In the genomic region with DNA sequence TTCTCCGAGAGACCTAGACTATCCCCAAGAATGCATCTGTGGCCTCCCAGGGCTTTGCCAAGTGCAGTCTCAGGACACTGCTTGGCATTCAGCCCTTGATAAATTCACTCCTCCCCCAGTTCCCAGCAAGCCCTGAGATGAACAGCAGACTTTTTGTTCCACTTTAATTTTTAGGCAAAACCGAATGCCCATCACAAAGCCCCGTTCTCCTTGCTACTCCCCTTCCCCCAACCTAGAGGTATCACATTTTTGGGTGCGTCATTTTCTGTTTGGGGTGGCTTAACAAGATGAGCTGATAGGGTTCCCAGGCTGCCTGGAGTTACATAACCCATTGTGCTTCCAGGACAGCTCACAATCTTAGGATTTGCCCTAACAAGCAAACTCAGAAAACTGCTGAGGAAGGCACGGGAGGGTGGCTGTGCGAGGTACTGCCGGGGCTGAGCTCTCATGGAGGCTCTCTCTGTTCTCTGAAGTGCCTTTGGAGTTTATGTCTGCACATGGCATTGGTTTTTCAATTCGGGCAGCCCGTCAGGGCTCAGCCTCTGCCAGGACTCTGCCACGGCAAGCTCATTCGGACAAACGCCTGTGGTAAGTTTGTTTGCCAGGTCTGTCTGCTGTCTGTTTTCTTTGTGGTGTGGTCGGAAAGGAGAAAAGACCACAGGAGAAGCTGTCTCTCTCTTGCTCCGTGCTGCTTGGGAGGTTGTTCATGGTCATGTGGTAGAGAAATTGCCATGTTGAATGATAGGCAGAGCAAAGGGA, we compare ENCODE assay signal across 8 cellular contexts. TPM values are rescaled to one million over a fixed set of nuclear protein-coding genes. Genes with fewer than 3 reads are reported as not detected.
DNase-seq lines count a peak whose midpoint lies in the region; ATAC-seq, FAIRE-seq and TF ChIP-seq lines count a peak whose summit lies in the region.

A gene with protein sequence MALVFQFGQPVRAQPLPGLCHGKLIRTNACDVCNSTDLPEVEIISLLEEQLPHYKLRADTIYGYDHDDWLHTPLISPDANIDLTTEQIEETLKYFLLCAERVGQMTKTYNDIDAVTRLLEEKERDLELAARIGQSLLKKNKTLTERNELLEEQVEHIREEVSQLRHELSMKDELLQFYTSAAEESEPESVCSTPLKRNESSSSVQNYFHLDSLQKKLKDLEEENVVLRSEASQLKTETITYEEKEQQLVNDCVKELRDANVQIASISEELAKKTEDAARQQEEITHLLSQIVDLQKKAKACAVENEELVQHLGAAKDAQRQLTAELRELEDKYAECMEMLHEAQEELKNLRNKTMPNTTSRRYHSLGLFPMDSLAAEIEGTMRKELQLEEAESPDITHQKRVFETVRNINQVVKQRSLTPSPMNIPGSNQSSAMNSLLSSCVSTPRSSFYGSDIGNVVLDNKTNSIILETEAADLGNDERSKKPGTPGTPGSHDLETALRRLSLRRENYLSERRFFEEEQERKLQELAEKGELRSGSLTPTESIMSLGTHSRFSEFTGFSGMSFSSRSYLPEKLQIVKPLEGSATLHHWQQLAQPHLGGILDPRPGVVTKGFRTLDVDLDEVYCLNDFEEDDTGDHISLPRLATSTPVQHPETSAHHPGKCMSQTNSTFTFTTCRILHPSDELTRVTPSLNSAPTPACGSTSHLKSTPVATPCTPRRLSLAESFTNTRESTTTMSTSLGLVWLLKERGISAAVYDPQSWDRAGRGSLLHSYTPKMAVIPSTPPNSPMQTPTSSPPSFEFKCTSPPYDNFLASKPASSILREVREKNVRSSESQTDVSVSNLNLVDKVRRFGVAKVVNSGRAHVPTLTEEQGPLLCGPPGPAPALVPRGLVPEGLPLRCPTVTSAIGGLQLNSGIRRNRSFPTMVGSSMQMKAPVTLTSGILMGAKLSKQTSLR (plus strand): TSS at position 385 of the 759 bp plus-strand sequence. CDS start 113 bp downstream, at position 498.

- POLR2A ChIA-PET in HepG2 (lab: Yijun Ruan, JAX): no interaction called here

- in situ Hi-C loops in mammary epithelial cell (cut with MboI; ENCODE audit: low sequenced_read_pairs in 2 of 2): loop anchor here (10.0 kb wide), 2 partner anchors 76 to 186 kb away; no protein-coding TSS in a partner anchor
- in situ Hi-C loops in HepG2 (cut with HindIII; ENCODE audit: extremely low pct_ligation_motif_present, low pct_unique_long_range_greater_than_20kb): no loop called here

- ATAC-seq in HepG2: no peak
- ATAC-seq in HG03378 (IDR thresholded peaks at IDR 0.05; ENCODE audit: unreplicated experiment): no peak
- no peak for ATAC-seq in HG03457 (IDR thresholded peaks at IDR 0.05; ENCODE audit: unreplicated experiment)

- H2AFZ ChIP-seq in mammary epithelial cell (ENCODE audit: low read depth, low read length) (peak within 1 kb of the TSS; percentile 65), HepG2 (ENCODE audit: low read length) (no peak within 1 kb of the TSS)

- no peak for TF ChIP-seq EP300 in HepG2 (IDR thresholded peaks at IDR 0.05; ENCODE audit: low read depth in 2 of 2, low read length in 2 of 2)
- no peak for TF ChIP-seq EP300 in HepG2 (CRISPR knock-in tag; IDR thresholded peaks at IDR 0.05; ENCODE audit: borderline replicate concordance)

- no peak for FAIRE-seq in HepG2 (lab: Jason Lieb, UNC)
- no peak for FAIRE-seq in D721Med (lab: Jason Lieb, UNC)

- dilution Hi-C loops in mammary epithelial cell (cut with HindIII; ENCODE audit: low sequenced_read_pairs): no loop called here

- DNase-seq in LHCN-M2 (ENCODE audit: low read depth) (peak; percentile 80), mammary epithelial cell (peak; percentile 95), HepG2 (ENCODE audit: low spot score) (no peak), substantia nigra (lab: John Stamatoyannopoulos, UW) (peak in 37 of 49 donors; percentile 19 to 80 (median 49)), NOMO-1 treated with DMSO at 0.1 percent for 48 hours (lab: John Stamatoyannopoulos, UW; ENCODE audit: unreplicated experiment) (no peak), D721Med (ENCODE audit: insufficient read length, low spot score) (no peak)

- H3K4me1 ChIP-seq in mammary epithelial cell (ENCODE audit: insufficient read depth, low read length) (peaks cover 17% of the 10 kb centered on the region), HepG2 (ENCODE audit: insufficient read depth, low read length) (no peaks in the 10 kb centered on the region)

- peaks cover 4% of the 10 kb centered on the region for H3K36me3 ChIP-seq in mammary epithelial cell (ENCODE audit: insufficient read depth, low read length)
- H3K36me3 ChIP-seq in HepG2 (replicated peaks in 1 of 2; ENCODE audit: control insufficient read depth in 1 of 2, insufficient read depth in 2 of 2, low read length in 2 of 2): peaks cover 24 to 55% of the 10 kb centered on the region in 2 experiments; a peak in 4 of 5 replicates

- peak within 1 kb of the TSS; percentile 37 to 58 (median 54) for H3K4me3 ChIP-seq in mammary epithelial cell (replicated peaks in 1 of 3; ENCODE audit: insufficient read depth in 1 of 3, low read depth in 2 of 3, low read length in 3 of 3)
- H3K4me3 ChIP-seq in HepG2 (replicated peaks in 1 of 3; ENCODE audit: insufficient read depth in 1 of 3, low read depth in 2 of 3, low read length in 3 of 3): no peak within 1 kb of the TSS

- H3K27ac ChIP-seq in mammary epithelial cell (ENCODE audit: insufficient read depth, low read depth, low read length) (peak within 1 kb of the TSS; percentile 79), HepG2 (ENCODE audit: extremely low read length, insufficient read depth, low read length) (no peak within 1 kb of the TSS), substantia nigra (ENCODE audit: low read depth, low read length, poor library complexity, severe bottlenecking) (peak within 1 kb of the TSS; percentile 68)

- intact Hi-C loops in mammary epithelial cell (cut with micrococcal nuclease) (loop anchor here (1.0 to 2.0 kb wide), 3 partner anchors 19 to 129 kb away; a partner anchor contains a TSS), HepG2 (cut with micrococcal nuclease; ENCODE audit: unreplicated experiment) (no loop called here)

- H3K27me3 ChIP-seq in mammary epithelial cell (ENCODE audit: insufficient read depth, low read length) (no peaks in the 10 kb centered on the region), HepG2 (ENCODE audit: control insufficient read depth in 1 of 2, insufficient read depth in 2 of 2, low read length in 2 of 2) (no peaks in the 10 kb centered on the region)

- no peak for TF ChIP-seq POLR2A in HepG2 (IDR thresholded peaks at IDR 0.05; ENCODE audit: insufficient read depth in 1 of 2, low read depth in 2 of 2, low read length in 2 of 2)

- H3K9me3 ChIP-seq in mammary epithelial cell (replicated peaks; ENCODE audit: insufficient read depth, low read length): peaks cover 5% of the 10 kb centered on the region
- H3K9me3 ChIP-seq in HepG2 (ENCODE audit: low read length): peaks cover 6% of the 10 kb centered on the region; the same call in 1 of the 2 replicates

- no peaks in the 10 kb centered on the region for H4K20me1 ChIP-seq in mammary epithelial cell (ENCODE audit: insufficient read depth, low read length)
- H4K20me1 ChIP-seq in HepG2 (ENCODE audit: insufficient read depth, low read length): no peaks in the 10 kb centered on the region

- TF ChIP-seq CTCF in mammary epithelial cell (conservative IDR thresholded peaks at IDR 0.05 in 1 of 2, IDR thresholded peaks at IDR 0.05 in 1 of 2; ENCODE audit: extremely low read depth in 1 of 2, insufficient read depth in 1 of 2, low read depth in 1 of 2, low read length in 2 of 2) (peak in 1 of 2 donors; percentile 20), HepG2 (CRISPR knock-in tag; IDR thresholded peaks at IDR 0.05) (no peak), D721Med (IDR thresholded peaks at IDR 0.05; ENCODE audit: insufficient read depth, missing control alignments) (no peak)

- no peak for TF ChIP-seq RAD21 in HepG2 (CRISPR knock-in tag; IDR thresholded peaks at IDR 0.05)

- peaks cover 55% of the 10 kb centered on the region for H3K79me2 ChIP-seq in mammary epithelial cell (ENCODE audit: insufficient read depth, low read length)
- no peaks in the 10 kb centered on the region for H3K79me2 ChIP-seq in HepG2 (ENCODE audit: insufficient read depth, low read length)

- 7% methylated on average over 13 of the region's 14 CpGs for WGBS in mammary epithelial cell (ENCODE audit: low coverage, missing lambda C conversion rate)
- 94% methylated on average over 14 of the region's 14 CpGs for WGBS in HepG2 (ENCODE audit: low lambda C conversion rate)

- CTCF ChIA-PET in mammary epithelial cell (lab: Charles Lee; ENCODE audit: low non-redundant PET) (interaction anchor here (0.6 to 0.7 kb wide), 2 partner anchors 8 to 77 kb away, joined by 3 to 6 read pairs; no protein-coding TSS in a partner anchor), HepG2 (lab: Yijun Ruan, JAX; ENCODE audit: low intra/inter-chr PET ratio, low total read pairs) (no interaction called here)

- BruUV-seq in mammary epithelial cell (replicated peaks; lab: Mats Ljungman, UMichigan) (TSS peak; percentile 25), HepG2 (replicated peaks; lab: Mats Ljungman, UMichigan) (no TSS peak)

- H3K9ac ChIP-seq in mammary epithelial cell (ENCODE audit: insufficient read depth, low read length): peak within 1 kb of the TSS; percentile 76
- no peak within 1 kb of the TSS for H3K9ac ChIP-seq in HepG2 (ENCODE audit: insufficient read depth, low read depth, low read length)

- H3K4me2 ChIP-seq in mammary epithelial cell (ENCODE audit: insufficient read depth, low read depth, low read length) (peak within 1 kb of the TSS; percentile 77), HepG2 (ENCODE audit: low read depth, low read length) (no peak within 1 kb of the TSS)

RNA-seq across cellular contexts. Expression of the gene that starts here (rescaled TPM):
- total RNA-seq in LHCN-M2 (2014; rRNA removed): 20.7 and 21.4 TPM in 2 replicates
- 21.7 TPM for polyA plus RNA-seq in LHCN-M2 (2012)
- total RNA-seq in mammary epithelial cell: 10 to 100 TPM; 64.5 to 67.2 TPM
- polyA plus RNA-seq in mammary epithelial cell: 36.6 TPM
- 56.6 TPM for polyA minus RNA-seq in mammary epithelial cell
- total RNA-seq in HepG2 (2016; rRNA removed; fragmentation: Illumina TruSeq; extraction: Trizol): 20.5 and 22.8 TPM in 2 replicates
- total RNA-seq in HepG2 (2016; cell fraction: cytosol; rRNA removed; fragmentation: Illumina TruSeq; extraction: Trizol; ENCODE audit: low read depth): 7.0 and 7.4 TPM in 2 replicates
- 18.0 and 21.4 TPM in 2 replicates for total RNA-seq in HepG2 (2016; cell fraction: insoluble cytoplasmic fraction; rRNA removed; fragmentation: Illumina TruSeq; extraction: Trizol)
- total RNA-seq in HepG2 (2016; cell fraction: membrane; rRNA removed; fragmentation: Illumina TruSeq; extraction: Trizol): 20.7 and 21.5 TPM in 2 replicates
- 26.3 and 30.0 TPM in 2 replicates for total RNA-seq in HepG2 (2016; cell fraction: nucleus; rRNA removed; fragmentation: Illumina TruSeq; extraction: Trizol)
- polyA plus RNA-seq in HepG2 (2011; rRNA removed): 40.8 and 46.6 TPM in 2 replicates
- polyA plus RNA-seq in HepG2 (2011; cell fraction: cytosol; rRNA removed): 29.8 and 35.8 TPM in 2 replicates
- 63.9 and 75.8 TPM in 2 replicates for polyA plus RNA-seq in HepG2 (2011; cell fraction: nucleus; rRNA removed)
- polyA plus RNA-seq in HepG2 (2012): 21.6 and 24.2 TPM in 2 replicates
- polyA plus RNA-seq in HepG2 (2016; cell fraction: cytosol; fragmentation: Illumina TruSeq; extraction: Trizol; ENCODE audit: low read depth): 3.6 and 5.4 TPM in 2 replicates
- polyA plus RNA-seq in HepG2 (2016; cell fraction: insoluble cytoplasmic fraction; fragmentation: Illumina TruSeq; extraction: Trizol; ENCODE audit: low read depth): 16.6 and 20.2 TPM in 2 replicates
- 11.6 and 12.7 TPM in 2 replicates for polyA plus RNA-seq in HepG2 (2016; cell fraction: membrane; fragmentation: Illumina TruSeq; extraction: Trizol; ENCODE audit: low read depth)
- polyA plus RNA-seq in HepG2 (2016; cell fraction: nucleus; fragmentation: Illumina TruSeq; extraction: Trizol; ENCODE audit: insufficient read depth, low read depth): 39.7 and 45.7 TPM in 2 replicates
- 22.1 and 65.6 TPM in 2 replicates for polyA minus RNA-seq in HepG2 (2011; rRNA and poly(A)+ RNA removed; ENCODE audit: low replicate concordance)
- 39.4 and 40.2 TPM in 2 replicates for polyA minus RNA-seq in HepG2 (2011; cell fraction: cytosol; rRNA and poly(A)+ RNA removed)
- 71.6 and 79.1 TPM in 2 replicates for polyA minus RNA-seq in HepG2 (2011; cell fraction: nucleus; rRNA and poly(A)+ RNA removed)

Comparison
In these comparisons a context has a peak if more than half of its experiments do, and no peak if none do; other contexts are left out.
1. DNase-seq: peak in LHCN-M2 (single experiment), mammary epithelial cell (single experiment) and substantia nigra (37 of 49); none in HepG2 (single experiment), NOMO-1 treated with DMSO at 0.1 percent for 48 hours (single experiment) and D721Med (single experiment).
2. H3K4me3 ChIP-seq: peak in mammary epithelial cell (3 of 3); none in HepG2 (0 of 3).